Comparison of ENCODE assay signal across 22 cellular contexts in the genomic region with DNA sequence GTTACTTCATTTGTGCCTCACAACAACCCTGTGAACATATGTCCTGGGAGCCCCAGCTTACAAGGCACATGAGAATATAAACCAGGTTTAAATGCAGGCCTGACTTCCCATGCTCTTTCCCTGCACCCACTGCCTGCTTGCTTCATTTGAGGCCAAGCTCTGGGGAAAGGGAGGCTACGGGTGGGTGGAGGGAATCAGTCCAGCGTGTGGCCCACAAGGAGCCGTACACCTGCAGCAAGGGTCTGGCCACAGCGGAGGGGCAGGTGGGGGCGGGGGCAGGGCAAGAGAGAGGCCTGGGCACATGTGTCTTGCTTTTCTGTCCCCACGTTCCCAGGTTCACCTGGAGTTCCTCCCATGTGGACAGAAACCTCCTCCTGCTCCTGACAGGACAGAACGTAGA.
"Had no signal": no experiment of that assay in that cellular context is flagged by ENCODE, and none has a peak within 500 bp of the region (broad histone marks: within the 10 kb centered on the region; RNA-seq: fewer than 3 reads in every experiment).

No MANE protein-coding gene starts in this region.

- ATAC-seq: gastroesophageal sphincter; left cardiac atrium; lower lobe of right lung; stimulated activated naive B cell treated with anti-CD40 and anti-IgM and Interleukin-4, amounts not matched to agents 10 μg/mL and 1 μg/mL and 100 μg/mL, for 72 hours had no signal

- H3K4me3 ChIP-seq: esophagus muscularis mucosa, gastroesophageal sphincter, left ventricle myocardium inferior, lower lobe of right lung, right atrium auricular region, sigmoid colon, skin epidermis, stomach, thoracic aorta, transverse colon had no signal

- H3K4me1 ChIP-seq: sigmoid colon had no signal

- H3K9me3 ChIP-seq: esophagus muscularis mucosa, gastroesophageal sphincter, left ventricle myocardium inferior, lower lobe of right lung, right atrium auricular region, sigmoid colon, stomach, thoracic aorta, transverse colon had no signal

- DNase-seq: effector memory CD4-positive, alpha-beta T cell; foreskin fibroblast; glutamatergic neuron; islet precursor cell; left cardiac atrium; left ventricle myocardium inferior; lower lobe of right lung; mesenchymal stem cell; midbrain; naive B cell; sigmoid colon; stimulated activated CD4-positive, alpha-beta T cell treated with anti-CD3 and anti-CD28 coated beads, Interleukin-2, amount 100 ng/mL, for 24 hours; stimulated activated CD4-positive, alpha-beta T cell treated with anti-CD3 and anti-CD28 coated beads, Interleukin-4, amount 100 ng/mL, for 4 hours; stimulated activated naive B cell treated with anti-CD40 and anti-IgM and Interleukin-4, amounts not matched to agents 10 μg/mL and 1 μg/mL and 100 μg/mL, for 72 hours; stomach; substantia nigra; transverse colon had no signal

- H3K27ac ChIP-seq: esophagus muscularis mucosa, gastroesophageal sphincter, left ventricle myocardium inferior, lower lobe of right lung, right atrium auricular region, sigmoid colon, stomach, thoracic aorta, transverse colon had no signal

- H3K27me3 ChIP-seq: right atrium auricular region, stomach, transverse colon had no signal

- H3K36me3 ChIP-seq: esophagus muscularis mucosa, gastroesophageal sphincter, left ventricle myocardium inferior, lower lobe of right lung, right atrium auricular region, sigmoid colon, thoracic aorta, transverse colon had no signal
